19 cellular contexts compared by ENCODE assay signal in the genomic region with DNA sequence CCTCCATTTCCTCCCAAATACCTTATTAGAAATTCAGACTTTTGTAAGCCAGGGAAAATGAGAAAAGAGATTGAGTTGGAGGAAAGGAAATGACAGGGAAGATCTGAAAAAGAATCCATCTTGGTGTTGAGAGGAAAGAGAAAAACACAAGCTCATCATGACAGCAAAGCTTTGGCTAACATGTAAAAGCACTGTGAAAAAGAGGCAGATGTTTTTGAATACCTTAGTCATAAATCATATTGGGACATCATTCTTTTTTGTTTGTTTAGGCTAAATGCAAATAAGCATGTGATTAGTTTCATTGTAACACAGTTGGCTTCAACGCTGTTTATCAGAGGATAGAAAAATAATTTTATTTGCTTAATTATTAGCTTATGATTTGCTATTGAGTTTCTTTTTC.
DNase-seq lines count a peak whose midpoint lies in the region; ATAC-seq and TF ChIP-seq lines count a peak whose summit lies in the region.
"Had no signal": no experiment of that assay in that cellular context is flagged by ENCODE, and none has a peak within 500 bp of the region (broad histone marks: within the 10 kb centered on the region; RNA-seq: fewer than 3 reads in every experiment).

No MANE protein-coding gene starts in this region.

- TF ChIP-seq CTCF in MCF 10A (IDR thresholded peaks at IDR 0.05; ENCODE audit: unreplicated experiment) (no peak), mammary epithelial cell (conservative IDR thresholded peaks at IDR 0.05 in 1 of 2, IDR thresholded peaks at IDR 0.05 in 1 of 2; ENCODE audit: extremely low read depth in 1 of 2, insufficient read depth in 1 of 2, low read depth in 1 of 2, low read length in 2 of 2) (no peak), prostate gland (IDR thresholded peaks at IDR 0.05) (no peak)

- no peak for TF ChIP-seq POLR2A in prostate gland (IDR thresholded peaks at IDR 0.05)

- in situ Hi-C loops in mammary epithelial cell (cut with MboI; ENCODE audit: low sequenced_read_pairs in 2 of 2), result loop anchor here in 1 of 2 donors (10.0 kb wide), 1 partner anchor 144 kb away; no protein-coding TSS in a partner anchor

- no peak overlapping the region for H2AFZ ChIP-seq in mammary epithelial cell (ENCODE audit: low read depth, low read length)

- 38% methylated on average over 1 of the region's 1 CpG for WGBS in mammary epithelial cell (ENCODE audit: low coverage, missing lambda C conversion rate)
- WGBS in prostate gland, result 67% methylated on average over 1 of the region's 1 CpG

- no peaks in the 10 kb centered on the region for H3K9me3 Mint-ChIP-seq in MCF 10A (ENCODE audit: unreplicated experiment)
- H3K9me3 Mint-ChIP-seq: CD4-positive, alpha-beta T cell had no signal

- POLR2A ChIA-PET in MCF 10A (lab: Yijun Ruan, JAX), result interaction anchor here (0.7 kb wide), 1 partner anchor 234 kb away, joined by 3 read pairs; no protein-coding TSS in a partner anchor

- BruUV-seq in MCF 10A (replicated peaks; lab: Mats Ljungman, UMichigan), result TSS peak; percentile 10
- BruUV-seq in mammary epithelial cell (replicated peaks; lab: Mats Ljungman, UMichigan), result no TSS peak

- H3K4me3 Mint-ChIP-seq in MCF 10A (ENCODE audit: unreplicated experiment), result no peak overlapping the region
- H3K4me3 Mint-ChIP-seq: CD4-positive, alpha-beta T cell had no signal

- intact Hi-C loops in MCF 10A (cut with micrococcal nuclease) (no loop called here), mammary epithelial cell (cut with micrococcal nuclease) (no loop called here), prostate gland (cut with DNase I) (no loop called here)

- H3K27ac ChIP-seq in mammary epithelial cell (ENCODE audit: insufficient read depth, low read depth, low read length) (no peak overlapping the region), prostate gland (no peak overlapping the region)
- H3K27ac ChIP-seq: BLaER1, Peyer's patch, SJCRH30 had no signal

- no peaks in the 10 kb centered on the region for H3K27me3 ChIP-seq in mammary epithelial cell (ENCODE audit: insufficient read depth, low read length)
- H3K27me3 ChIP-seq in prostate gland (replicated peaks; ENCODE audit: insufficient read depth), result no peaks in the 10 kb centered on the region
- H3K27me3 ChIP-seq: BLaER1, MG63, Peyer's patch, SJCRH30 had no signal

- H3K4me1 Mint-ChIP-seq in MCF 10A (ENCODE audit: insufficient read depth, unreplicated experiment), result peaks cover 6% of the 10 kb centered on the region

- no peaks in the 10 kb centered on the region for H3K36me3 Mint-ChIP-seq in MCF 10A (ENCODE audit: insufficient read depth, unreplicated experiment)

- no peak overlapping the region for H3K4me3 ChIP-seq in mammary epithelial cell (replicated peaks in 1 of 3; ENCODE audit: insufficient read depth in 1 of 3, low read depth in 2 of 3, low read length in 3 of 3)
- no peak overlapping the region for H3K4me3 ChIP-seq in prostate gland
- H3K4me3 ChIP-seq: BLaER1, MG63, Peyer's patch, SJCRH30 had no signal

- peaks cover 39% of the 10 kb centered on the region for H3K27me3 Mint-ChIP-seq in MCF 10A (ENCODE audit: insufficient read depth, unreplicated experiment)

- H3K4me2 ChIP-seq in mammary epithelial cell (ENCODE audit: insufficient read depth, low read depth, low read length), result no peak overlapping the region
- H3K4me2 ChIP-seq: BLaER1 had no signal

- ATAC-seq in GM21737 (IDR thresholded peaks at IDR 0.05; ENCODE audit: unreplicated experiment), result no peak
- ATAC-seq in HG03342 (IDR thresholded peaks at IDR 0.05; ENCODE audit: unreplicated experiment), result no peak

- CTCF ChIA-PET in MCF 10A (lab: Yijun Ruan, JAX), result interaction anchor here (0.7 to 1.9 kb wide), 4 partner anchors 8 to 426 kb away, joined by 3 to 11 read pairs (median 5); no protein-coding TSS in a partner anchor
- CTCF ChIA-PET in mammary epithelial cell (lab: Charles Lee; ENCODE audit: low non-redundant PET), result no interaction called here

- no peaks in the 10 kb centered on the region for H4K20me1 ChIP-seq in mammary epithelial cell (ENCODE audit: insufficient read depth, low read length)
- H4K20me1 ChIP-seq: BLaER1 had no signal

- DNase-seq in MCF 10A (ENCODE audit: unreplicated experiment) (no peak), mammary epithelial cell (no peak), NCI-H146 treated with DMSO at 0.1 percent for 48 hours (lab: John Stamatoyannopoulos, UW; ENCODE audit: unreplicated experiment) (peak; percentile 36), SHP77 treated with DMSO at 0.1 percent for 48 hours (lab: John Stamatoyannopoulos, UW) (peak; percentile 60), fibroblast of peridontal ligament (ENCODE audit: extremely low read depth) (peak; percentile 69), prostate gland (ENCODE audit: low spot score) (no peak)
- DNase-seq: CD4-positive, alpha-beta T cell; Kasumi-1; MG63; NCI-H1930; NCI-H2171 treated with DMSO at 0.1 percent for 48 hours; NCI-H748 treated with DMSO at 0.1 percent for 48 hours; Peyer's patch; SJCRH30; T-helper 9 cell had no signal

- no peaks in the 10 kb centered on the region for H3K36me3 ChIP-seq in mammary epithelial cell (ENCODE audit: insufficient read depth, low read length)
- H3K36me3 ChIP-seq in prostate gland, result no peaks in the 10 kb centered on the region
- H3K36me3 ChIP-seq: BLaER1, MG63, Peyer's patch, SJCRH30 had no signal

- H3K4me1 ChIP-seq in mammary epithelial cell (ENCODE audit: insufficient read depth, low read length) (no peaks in the 10 kb centered on the region), prostate gland (replicated peaks) (no peaks in the 10 kb centered on the region)
- H3K4me1 ChIP-seq: BLaER1, Caco-2, Peyer's patch, SJCRH30 had no signal

- H3K27ac Mint-ChIP-seq in MCF 10A (ENCODE audit: low read depth, unreplicated experiment), result no peak overlapping the region
- H3K27ac Mint-ChIP-seq: CD4-positive, alpha-beta T cell had no signal

- no peaks in the 10 kb centered on the region for H3K79me2 ChIP-seq in mammary epithelial cell (ENCODE audit: insufficient read depth, low read length)

- dilution Hi-C loops in mammary epithelial cell (cut with HindIII; ENCODE audit: low sequenced_read_pairs), result loop anchor here (25.0 kb wide), 1 partner anchor 411 kb away; no protein-coding TSS in a partner anchor

- H3K9ac ChIP-seq in mammary epithelial cell (ENCODE audit: insufficient read depth, low read length), result no peak overlapping the region
- H3K9ac ChIP-seq: BLaER1 had no signal

- H3K9me3 ChIP-seq in mammary epithelial cell (replicated peaks; ENCODE audit: insufficient read depth, low read length), result no peaks in the 10 kb centered on the region
- H3K9me3 ChIP-seq in prostate gland, result no peaks in the 10 kb centered on the region
- H3K9me3 ChIP-seq: BLaER1, Caco-2, MG63, Peyer's patch, SJCRH30 had no signal

Comparison
In these comparisons a context has a peak if more than half of its experiments do, and no peak if none do; other contexts are left out.
1. DNase-seq: peak in NCI-H146 treated with DMSO at 0.1 percent for 48 hours (single experiment), SHP77 treated with DMSO at 0.1 percent for 48 hours (single experiment) and fibroblast of peridontal ligament (single experiment); none in MCF 10A (single experiment), mammary epithelial cell (single experiment) and prostate gland (single experiment).